8 cellular contexts compared by ENCODE assay signal in genomic region chr22:45997077-45997774, GRCh38. TPM values are rescaled to one million over a fixed set of nuclear protein-coding genes. Genes with fewer than 3 reads are reported as not detected.
DNase-seq lines count a peak whose midpoint lies in the region; ATAC-seq, FAIRE-seq and TF ChIP-seq lines count a peak whose summit lies in the region.

No MANE protein-coding gene starts in this region.

- CTCF ChIA-PET in CD8-positive, alpha-beta T cell (lab: Charles Lee) = interaction anchor here (1.1 to 5.2 kb wide), 10 partner anchors 10 to 315 kb away, joined by 3 to 89 read pairs (median 12); no protein-coding TSS in a partner anchor
- CTCF ChIA-PET in activated CD8-positive, alpha-beta T cell treated with anti-CD3 and anti-CD28 coated beads for 36 hours (lab: Charles Lee) = interaction anchor here (1.0 to 4.8 kb wide), 6 partner anchors 10 to 125 kb away, joined by 3 to 78 read pairs (median 12); no protein-coding TSS in a partner anchor

- no peak overlapping the region for H3K4me2 ChIP-seq in trophoblast cell (ENCODE audit: low read length)

- ATAC-seq in CD8-positive, alpha-beta T cell = peak; percentile 54
- peak; percentile 71 for ATAC-seq in activated CD8-positive, alpha-beta T cell treated with anti-CD3 and anti-CD28 coated beads for 36 hours
- no peak for ATAC-seq in HG03439 (IDR thresholded peaks at IDR 0.05; ENCODE audit: unreplicated experiment)
- no peak for ATAC-seq in HG03039 (IDR thresholded peaks at IDR 0.05; ENCODE audit: unreplicated experiment)

- H3K4me1 ChIP-seq in CD8-positive, alpha-beta T cell (ENCODE audit: insufficient read depth, low read length) = peaks cover 7% of the 10 kb centered on the region
- H3K4me1 ChIP-seq in trophoblast cell (ENCODE audit: control insufficient read depth in 1 of 2, insufficient read depth in 2 of 2, low read length in 2 of 2) = no peaks in the 10 kb centered on the region

- no peak overlapping the region for H4K8ac ChIP-seq in trophoblast cell (ENCODE audit: low read depth, low read length)

- no peak overlapping the region for H3K4me3 Mint-ChIP-seq in CD8-positive, alpha-beta T cell
- H3K4me3 Mint-ChIP-seq in activated CD8-positive, alpha-beta T cell treated with anti-CD3 and anti-CD28 coated beads for 36 hours = no peak overlapping the region

- no peaks in the 10 kb centered on the region for H3K9me3 ChIP-seq in CD8-positive, alpha-beta T cell (ENCODE audit: low read length)
- peaks cover 8% of the 10 kb centered on the region for H3K9me3 ChIP-seq in trophoblast cell (ENCODE audit: insufficient read depth, low read depth, low read length)

- H3K36me3 Mint-ChIP-seq in CD8-positive, alpha-beta T cell = no peaks in the 10 kb centered on the region
- no peaks in the 10 kb centered on the region for H3K36me3 Mint-ChIP-seq in activated CD8-positive, alpha-beta T cell treated with anti-CD3 and anti-CD28 coated beads for 36 hours (ENCODE audit: low read depth)

- H2AFZ ChIP-seq in trophoblast cell (ENCODE audit: insufficient read depth, low read length, poor library complexity) = no peak overlapping the region

- no peaks in the 10 kb centered on the region for H3K36me3 ChIP-seq in CD8-positive, alpha-beta T cell (ENCODE audit: insufficient read depth, low read length)
- H3K36me3 ChIP-seq in trophoblast cell (ENCODE audit: control insufficient read depth in 1 of 2, insufficient read depth in 2 of 2, low read length in 2 of 2) = no peaks in the 10 kb centered on the region

- H2BK12ac ChIP-seq in trophoblast cell (ENCODE audit: low read length) = no peak overlapping the region

- no peaks in the 10 kb centered on the region for H3K27me3 ChIP-seq in CD8-positive, alpha-beta T cell (ENCODE audit: insufficient read depth, low read length)
- no peaks in the 10 kb centered on the region for H3K27me3 ChIP-seq in trophoblast cell (ENCODE audit: insufficient read depth, low read length)

- TF ChIP-seq CTCF in CD8-positive, alpha-beta T cell (IDR thresholded peaks at IDR 0.05) = no peak
- TF ChIP-seq CTCF in NB4 (IDR thresholded peaks at IDR 0.05; ENCODE audit: low read depth, low read length) = no peak
- no peak for TF ChIP-seq CTCF in activated CD8-positive, alpha-beta T cell treated with anti-CD3 and anti-CD28 coated beads for 36 hours (IDR thresholded peaks at IDR 0.05)

- H3K18ac ChIP-seq in trophoblast cell (ENCODE audit: low read length) = no peak overlapping the region

- no peak overlapping the region for H4K91ac ChIP-seq in trophoblast cell (ENCODE audit: low read depth, low read length)

- H3K4ac ChIP-seq in trophoblast cell (ENCODE audit: low read depth, low read length) = no peak overlapping the region

- no peak overlapping the region for H3K4me3 ChIP-seq in CD8-positive, alpha-beta T cell (ENCODE audit: low read depth, low read length)
- H3K4me3 ChIP-seq in NB4 (ENCODE audit: low read depth, low read length) (no peak overlapping the region), trophoblast cell (ENCODE audit: low read depth, low read length) (no peak overlapping the region)

- POLR2A ChIA-PET in CD8-positive, alpha-beta T cell (lab: Charles Lee) = no interaction called here
- POLR2A ChIA-PET in activated CD8-positive, alpha-beta T cell treated with anti-CD3 and anti-CD28 coated beads for 36 hours (lab: Charles Lee) = interaction anchor here (1.2 to 1.8 kb wide), 2 partner anchors 9 to 16 kb away, joined by 3 to 6 read pairs; no protein-coding TSS in a partner anchor

- H3K23ac ChIP-seq in trophoblast cell (ENCODE audit: low read length) = no peak overlapping the region

- no peak overlapping the region for H2BK5ac ChIP-seq in trophoblast cell (ENCODE audit: low read depth, low read length, poor library complexity)

- intact Hi-C loops in CD8-positive, alpha-beta T cell (cut with DNase I, micrococcal nuclease) = loop anchor here in 1 of 2 experiments (5.0 to 10.0 kb wide), 2 partner anchors 40 to 548 kb away; no protein-coding TSS in a partner anchor
- intact Hi-C loops in activated CD8-positive, alpha-beta T cell treated with anti-CD3 and anti-CD28 coated beads for 36 hours (cut with micrococcal nuclease) = no loop called here
- intact Hi-C loops in cardiac septum (cut with DNase I) = loop anchor here (5.0 to 10.0 kb wide), 3 partner anchors 250 to 548 kb away; no protein-coding TSS in a partner anchor

- peak in 2 of 7 experiments; percentile 24 to 30 for DNase-seq in CD8-positive, alpha-beta T cell
- DNase-seq in NB4 (ENCODE audit: low read depth) (peak; percentile 91), cardiac septum (ENCODE audit: low spot score) (peak; percentile 93), trophoblast cell (peak; percentile 33 to 35), GM19239 (ENCODE audit: insufficient read length, low spot score) (no peak)
- DNase-seq in activated CD8-positive, alpha-beta T cell treated with anti-CD3 and anti-CD28 coated beads for 36 hours = peak; percentile 45

- no peaks in the 10 kb centered on the region for H3K27me3 Mint-ChIP-seq in CD8-positive, alpha-beta T cell (ENCODE audit: low read depth)
- peaks cover 2% of the 10 kb centered on the region for H3K27me3 Mint-ChIP-seq in activated CD8-positive, alpha-beta T cell treated with anti-CD3 and anti-CD28 coated beads for 36 hours

- H3K27ac ChIP-seq in CD8-positive, alpha-beta T cell (ENCODE audit: low read depth, low read length) = no peak overlapping the region
- H3K27ac ChIP-seq in trophoblast cell (ENCODE audit: low read depth, low read length) = no peak overlapping the region

- H3K14ac ChIP-seq in trophoblast cell (ENCODE audit: low read length) = no peak overlapping the region

- peaks cover 7% of the 10 kb centered on the region for H3K4me1 Mint-ChIP-seq in CD8-positive, alpha-beta T cell (ENCODE audit: low read depth)
- H3K4me1 Mint-ChIP-seq in activated CD8-positive, alpha-beta T cell treated with anti-CD3 and anti-CD28 coated beads for 36 hours (ENCODE audit: low read depth) = no peaks in the 10 kb centered on the region

- no peak for FAIRE-seq in GM19239 (lab: Jason Lieb, UNC)

- no peak overlapping the region for H3K9ac ChIP-seq in trophoblast cell (ENCODE audit: low read length)

- no peak overlapping the region for H2AK5ac ChIP-seq in trophoblast cell (ENCODE audit: low read length)

- no peaks in the 10 kb centered on the region for H3K79me2 ChIP-seq in trophoblast cell (ENCODE audit: control insufficient read depth, insufficient read depth, low read length, poor library complexity)

- H2BK120ac ChIP-seq in trophoblast cell (ENCODE audit: insufficient read depth, low read length, poor library complexity) = no peak overlapping the region

- no peak for TF ChIP-seq POLR2A in NB4 (IDR thresholded peaks at IDR 0.05; ENCODE audit: extremely low read depth, insufficient read length)

- no CpG with 5 or more reads among the region's 16 CpGs for WGBS in trophoblast cell (ENCODE audit: extremely low coverage, insufficient coverage, insufficient read length)

- H4K12ac ChIP-seq in trophoblast cell (ENCODE audit: low read depth, low read length) = no peak overlapping the region

- H3K79me1 ChIP-seq in trophoblast cell (ENCODE audit: low read length) = no peaks in the 10 kb centered on the region

- H3K9me3 Mint-ChIP-seq in CD8-positive, alpha-beta T cell = no peaks in the 10 kb centered on the region
- H3K9me3 Mint-ChIP-seq in activated CD8-positive, alpha-beta T cell treated with anti-CD3 and anti-CD28 coated beads for 36 hours = no peaks in the 10 kb centered on the region

- no peak overlapping the region for H3K27ac Mint-ChIP-seq in CD8-positive, alpha-beta T cell
- H3K27ac Mint-ChIP-seq in activated CD8-positive, alpha-beta T cell treated with anti-CD3 and anti-CD28 coated beads for 36 hours = no peak overlapping the region

RNA-seq across cellular contexts. Expression of gene WNT7B, which starts 20.3 kb away (rescaled TPM):
- total RNA-seq in CD8-positive, alpha-beta T cell = not detected
- not detected for total RNA-seq in activated CD8-positive, alpha-beta T cell treated with anti-CD3 and anti-CD28 coated beads for 36 hours
- total RNA-seq in cardiac septum = not detected
- polyA plus RNA-seq in trophoblast cell (2013) = 5.9 and 6.1 TPM in 2 replicates

Comparison
In these comparisons a context has a peak if more than half of its experiments do, and no peak if none do; other contexts are left out.
1. ATAC-seq: peak in CD8-positive, alpha-beta T cell (single experiment) and activated CD8-positive, alpha-beta T cell treated with anti-CD3 and anti-CD28 coated beads for 36 hours (single experiment); none in HG03439 (single experiment) and HG03039 (single experiment).